ENCODE assay signal across 8 cellular contexts in the genomic region with DNA sequence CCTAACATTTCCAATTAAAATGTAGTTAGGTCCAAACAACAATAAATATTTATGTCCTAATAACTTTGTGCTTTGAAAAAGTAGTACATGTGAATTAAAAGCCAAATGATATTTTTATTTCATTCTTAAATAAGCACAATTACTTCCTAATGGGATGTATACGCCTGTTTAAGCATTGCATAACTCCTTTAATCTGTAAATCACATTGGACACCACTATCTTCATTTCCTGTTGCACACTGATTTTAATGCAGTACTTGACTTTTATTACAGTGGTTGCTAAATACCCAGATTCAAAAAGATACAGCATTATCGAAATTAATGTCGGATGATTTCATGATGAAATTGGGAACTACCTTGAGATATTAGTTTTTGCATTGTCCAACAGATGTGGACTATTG.
"Had no signal": no experiment of that assay in that cellular context is flagged by ENCODE, and none has a peak within 500 bp of the region (broad histone marks: within the 10 kb centered on the region; RNA-seq: fewer than 3 reads in every experiment).

No MANE protein-coding gene starts in this region.

- DNase-seq: GM23248, GOT3, H7, H9, HCEC 1CT, HFFc6 had no signal

- H3K9me3 ChIP-seq: HAP-1 had no signal

- H3K36me3 ChIP-seq: HAP-1 had no signal

- H3K4me3 ChIP-seq: GM23248, GM23338, HAP-1 had no signal

- H3K9ac ChIP-seq: GM23248 had no signal

- H3K4me1 ChIP-seq: HAP-1 had no signal

- H3K27ac ChIP-seq: GM23248 had no signal
